11 cellular contexts compared by ENCODE assay signal in the genomic region with DNA sequence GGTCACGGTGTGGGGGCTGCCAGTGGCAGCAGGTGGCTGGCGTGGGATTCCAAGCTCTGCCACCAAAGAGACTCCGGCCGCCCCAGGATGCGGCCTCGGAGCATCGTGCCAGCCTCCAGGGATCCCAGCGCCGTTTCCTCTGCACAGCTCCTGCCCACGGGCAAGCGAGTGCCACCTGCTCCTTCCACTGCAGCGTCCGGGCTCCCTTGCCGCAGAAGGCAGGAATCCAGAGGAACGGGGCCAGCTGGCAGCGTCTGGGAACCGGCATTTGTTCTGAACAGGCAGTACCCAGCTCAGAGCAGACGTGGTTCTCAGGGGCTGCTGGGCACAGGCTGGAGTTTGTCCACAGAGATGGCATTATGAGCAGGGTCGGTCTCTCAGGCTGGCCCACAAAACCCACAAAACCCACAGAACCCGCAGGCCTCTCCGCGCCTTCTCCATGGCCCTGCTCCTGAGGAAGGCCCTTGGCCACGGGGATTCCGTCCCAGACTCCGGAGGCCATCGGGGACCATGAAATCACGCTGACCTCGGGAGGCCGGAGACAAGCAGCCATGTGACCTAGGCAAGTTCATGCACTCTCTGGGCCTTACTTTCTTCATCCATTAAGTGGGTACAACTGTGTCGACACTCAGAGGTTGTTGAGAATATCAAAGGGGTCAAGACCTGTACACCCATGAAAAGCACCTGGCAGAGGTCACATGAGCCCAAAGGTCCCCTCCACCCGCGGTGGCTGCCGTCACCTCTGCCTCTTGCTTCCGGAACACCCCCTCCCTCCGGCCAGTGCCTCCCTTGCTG. TPM values are rescaled to one million over a fixed set of nuclear protein-coding genes. Genes with fewer than 3 reads are reported as not detected.
DNase-seq lines count a peak whose midpoint lies in the region; ATAC-seq, FAIRE-seq and TF ChIP-seq lines count a peak whose summit lies in the region.
"Had no signal": no experiment of that assay in that cellular context is flagged by ENCODE, and none has a peak within 500 bp of the region (broad histone marks: within the 10 kb centered on the region; RNA-seq: fewer than 3 reads in every experiment).

No MANE protein-coding gene starts in this region.

- TF ChIP-seq POLR2A in esophagus squamous epithelium (IDR thresholded peaks at IDR 0.05), result no peak

- peak overlapping the region; percentile 20 to 76 (median 54) for H3K27ac ChIP-seq in esophagus squamous epithelium
- H3K27ac ChIP-seq: parathyroid adenoma had no signal

- peak overlapping the region; percentile 57 for H3K27ac Mint-ChIP-seq in osteocyte (ENCODE audit: unreplicated experiment)

- peaks cover 3 to 34% (median 8%) of the 10 kb centered on the region in 3 donors for H3K36me3 ChIP-seq in esophagus squamous epithelium

- no peak for ATAC-seq in GM21367 (IDR thresholded peaks at IDR 0.05; ENCODE audit: unreplicated experiment)
- no peak for ATAC-seq in HG03442 (IDR thresholded peaks at IDR 0.05; ENCODE audit: unreplicated experiment)

- no peaks in the 10 kb centered on the region for H3K27me3 ChIP-seq in esophagus squamous epithelium
- H3K27me3 ChIP-seq: upper lobe of left lung had no signal

- peak; percentile 69 for DNase-seq in D341Med (ENCODE audit: low spot score)
- DNase-seq in RCC 7860 (ENCODE audit: low spot score), result peak; percentile 21
- DNase-seq in esophagus squamous epithelium (lab: John Stamatoyannopoulos, UW), result no peak
- DNase-seq in osteocyte (ENCODE audit: extremely low spot score, unreplicated experiment), result no peak
- no peak for DNase-seq in HuH-7 (ENCODE audit: low spot score)
- no peak for DNase-seq in cortex of kidney (lab: John Stamatoyannopoulos, UW)
- DNase-seq: erythroblast had no signal

- no peak for FAIRE-seq in RCC 7860 (lab: Jason Lieb, UNC)

- no peaks in the 10 kb centered on the region for H3K27me3 Mint-ChIP-seq in osteocyte (ENCODE audit: unreplicated experiment)

- WGBS in esophagus squamous epithelium, 2 donors, result 58 to 100% methylated on average over 5 to 18 of the region's 35 CpGs

- H3K36me3 Mint-ChIP-seq in osteocyte (ENCODE audit: unreplicated experiment), result peaks cover 5% of the 10 kb centered on the region

- no peaks in the 10 kb centered on the region for H3K9me3 ChIP-seq in esophagus squamous epithelium
- H3K9me3 ChIP-seq: upper lobe of left lung had no signal

- intact Hi-C loops in esophagus squamous epithelium (cut with DNase I), result loop anchor here (2.0 to 10.0 kb wide), 3 partner anchors 63 to 209 kb away; no protein-coding TSS in a partner anchor

- peaks cover 27% of the 10 kb centered on the region for H3K4me1 Mint-ChIP-seq in osteocyte (ENCODE audit: unreplicated experiment)

- peak overlapping the region in 3 of 4 donors; percentile 32 to 56 (median 35) for H3K4me3 ChIP-seq in esophagus squamous epithelium

- no peaks in the 10 kb centered on the region for H3K9me3 Mint-ChIP-seq in osteocyte (ENCODE audit: unreplicated experiment)

- peaks cover 12 to 41% (median 29%) of the 10 kb centered on the region in 3 donors for H3K4me1 ChIP-seq in esophagus squamous epithelium

- TF ChIP-seq CTCF in esophagus squamous epithelium (IDR thresholded peaks at IDR 0.05) (no peak), osteocyte (IDR thresholded peaks at IDR 0.05) (no peak)

- H3K4me3 Mint-ChIP-seq in osteocyte (ENCODE audit: unreplicated experiment), result no peak overlapping the region

RNA-seq across cellular contexts. Expression of a gene that starts 17.8 kb away (rescaled TPM):
- total RNA-seq in esophagus squamous epithelium, result 1 to 10 TPM; 6.2 to 9.6 (median 8.3) TPM
- 15.8 and 18.2 TPM in 2 replicates for total RNA-seq in osteocyte

RNA-seq across cellular contexts. Expression of a gene that starts 34.6 kb away (rescaled TPM):
- total RNA-seq in esophagus squamous epithelium (1,000 to 10,000 TPM; 1,929 to 4,068 (median 3,351) TPM), osteocyte (3,263 and 3,275 TPM in 2 replicates)

Comparison
In these comparisons a context has a peak if more than half of its experiments do, and no peak if none do; other contexts are left out.
1. DNase-seq: peak in D341Med (single experiment) and RCC 7860 (single experiment); none in esophagus squamous epithelium (single experiment), osteocyte (single experiment), HuH-7 (single experiment) and cortex of kidney (single experiment).